8 cellular contexts compared by ENCODE assay signal in the genomic region with DNA sequence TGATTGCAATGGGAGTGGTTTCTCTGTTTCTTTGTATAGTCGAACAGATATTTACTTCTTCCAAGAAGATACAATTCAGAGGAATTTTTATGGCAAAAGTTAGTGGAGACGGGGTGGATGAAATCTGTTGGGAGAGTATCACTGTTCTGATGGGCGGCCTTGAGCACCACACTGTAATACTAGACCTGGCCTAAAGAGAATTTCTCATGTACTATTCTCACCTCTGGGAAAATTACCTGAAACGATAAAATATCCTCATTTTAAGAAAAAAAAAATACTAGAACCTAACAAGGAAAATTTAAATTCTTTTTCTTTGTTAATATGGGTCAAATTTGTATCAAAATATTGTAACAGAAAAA. TPM values are rescaled to one million over a fixed set of nuclear protein-coding genes. Genes with fewer than 3 reads are reported as not detected.
DNase-seq lines count a peak whose midpoint lies in the region; ATAC-seq, FAIRE-seq and TF ChIP-seq lines count a peak whose summit lies in the region.
"Not testable (repeated sequence)": the region's sequence is repeated elsewhere in the genome, so short reads cannot be mapped to it uniquely, and the experiment has no call there.

No MANE protein-coding gene starts in this region.

- H3K4me2 ChIP-seq in A549 = peak overlapping the region; percentile 79
- H3K4me2 ChIP-seq in hepatocyte = peak overlapping the region; percentile 63

- not testable (repeated sequence) for H3K79me2 ChIP-seq in hepatocyte

- not testable (repeated sequence) for FAIRE-seq in A549 (lab: Jason Lieb, UNC)

- not testable (repeated sequence) for TF ChIP-seq EP300 in A549 (IDR thresholded peaks at IDR 0.05); gastroesophageal sphincter (IDR thresholded peaks at IDR 0.05); upper lobe of left lung (IDR thresholded peaks at IDR 0.05)

- H3K4me3 ChIP-seq in A549 (peak overlapping the region; percentile 77), gastroesophageal sphincter (peak overlapping the region; percentile 49 to 68), hepatocyte (peak overlapping the region; percentile 0), gastrocnemius medialis (peak overlapping the region; percentile 45 to 48 (median 47)), upper lobe of left lung (peak overlapping the region in 3 of 4 donors; percentile 21 to 38 (median 36))
- H3K4me3 ChIP-seq in body of pancreas; mucosa of stomach (ENCODE audit: low read length): not testable (repeated sequence)

- not testable (repeated sequence) for H3K9me2 ChIP-seq in hepatocyte (replicated peaks; ENCODE audit: insufficient read depth)

- H3K4me1 ChIP-seq in A549 (peaks cover 23% of the 10 kb centered on the region), gastroesophageal sphincter (peaks cover 0 to 16% (median 0%) of the 10 kb centered on the region in 3 donors)
- not testable (repeated sequence) for H3K4me1 ChIP-seq in body of pancreas; hepatocyte (ENCODE audit: insufficient read depth); mucosa of stomach (ENCODE audit: control insufficient read depth, insufficient read depth, low read length); gastrocnemius medialis; upper lobe of left lung

- ATAC-seq in A549 = peak; percentile 53 to 67; a peak in 5 of 6 replicates
- ATAC-seq in body of pancreas = peak; percentile 38
- ATAC-seq in gastroesophageal sphincter = not testable (repeated sequence)
- ATAC-seq in gastrocnemius medialis = peak; percentile 43 to 51
- ATAC-seq in upper lobe of left lung (ENCODE audit: low FRiP score in 2 of 2) = peak in 1 of 2 donors; percentile 56

- 4% methylated on average over 4 of the region's 4 CpGs for WGBS in A549 (ENCODE audit: missing lambda C conversion rate)
- WGBS in body of pancreas, 2 donors = 37 to 53% methylated on average over 4 of the region's 4 CpGs
- WGBS in gastroesophageal sphincter (ENCODE audit: low coverage in 1 of 2), 2 donors = 35 to 41% methylated on average over 2 to 4 of the region's 4 CpGs
- WGBS in hepatocyte (ENCODE audit: low lambda C conversion rate, missing lambda C conversion rate) = 67% methylated on average over 4 of the region's 4 CpGs
- WGBS in upper lobe of left lung, 2 donors = 48 to 77% methylated on average over 3 to 4 of the region's 4 CpGs

- in situ Hi-C loops in gastrocnemius medialis (cut with MboI; ENCODE audit: low sequenced_read_pairs in 4 of 4) = not testable (repeated sequence)

- DNase-seq in A549 (ENCODE audit: low read depth in 1 of 2, low spot score in 1 of 2); body of pancreas; epithelial cell of prostate (ENCODE audit: low read depth, low spot score); hepatocyte (ENCODE audit: low spot score); gastrocnemius medialis; upper lobe of left lung: not testable (repeated sequence)

- H3K27me3 ChIP-seq in body of pancreas; gastroesophageal sphincter; hepatocyte; mucosa of stomach (ENCODE audit: control insufficient read depth, insufficient read depth, low read length); gastrocnemius medialis; upper lobe of left lung: not testable (repeated sequence)

- H3K27ac ChIP-seq in A549 (peak overlapping the region; percentile 76 to 81), epithelial cell of prostate (peak overlapping the region; percentile 93), gastroesophageal sphincter (peak overlapping the region in 2 of 4 donors; percentile 61 to 70), gastrocnemius medialis (peak overlapping the region; percentile 62 to 71 (median 66)), upper lobe of left lung (peak overlapping the region in 1 of 4 donors; percentile 32)
- H3K27ac ChIP-seq in body of pancreas, hepatocyte: not testable (repeated sequence)

- not testable (repeated sequence) for H4K20me1 ChIP-seq in hepatocyte (ENCODE audit: insufficient read depth, poor library complexity, severe bottlenecking)

- TF ChIP-seq CTCF in A549 (IDR thresholded peaks at IDR 0.05); body of pancreas (IDR thresholded peaks at IDR 0.05); gastroesophageal sphincter (IDR thresholded peaks at IDR 0.05); hepatocyte (IDR thresholded peaks at IDR 0.05; ENCODE audit: poor library complexity); gastrocnemius medialis (IDR thresholded peaks at IDR 0.05 in 4 of 5, conservative IDR thresholded peaks at IDR 0.05 in 1 of 5); upper lobe of left lung (IDR thresholded peaks at IDR 0.05): not testable (repeated sequence)

- not testable (repeated sequence) for H3K36me3 ChIP-seq in body of pancreas (replicated peaks in 1 of 2; ENCODE audit: insufficient read depth in 1 of 2, low read depth in 2 of 2); hepatocyte (replicated peaks; ENCODE audit: insufficient read depth, low read depth); mucosa of stomach (ENCODE audit: control insufficient read depth, insufficient read depth, low read length); gastrocnemius medialis; upper lobe of left lung
- peaks cover 0 to 22% of the 10 kb centered on the region in 2 donors for H3K36me3 ChIP-seq in gastroesophageal sphincter

- H3K9me3 ChIP-seq in A549; body of pancreas; gastroesophageal sphincter; hepatocyte (ENCODE audit: low read depth); mucosa of stomach (ENCODE audit: control insufficient read depth, low read length); gastrocnemius medialis; upper lobe of left lung: not testable (repeated sequence)

- intact Hi-C loops in body of pancreas (cut with DNase I); gastrocnemius medialis (cut with DNase I; ENCODE audit: low total_unique reads): not testable (repeated sequence)

- peak overlapping the region; percentile 31 for H3K9ac ChIP-seq in mucosa of stomach (ENCODE audit: low read length)

- POLR2A ChIA-PET in A549 (lab: Yijun Ruan, JAX) = interaction anchor here (1.1 to 1.7 kb wide), 5 partner anchors 16 to 114 kb away, joined by 5 to 15 read pairs (median 10); partner anchors contain the start of gene AKR1C2

- not testable (repeated sequence) for H2AFZ ChIP-seq in hepatocyte

- not testable (repeated sequence) for TF ChIP-seq RAD21 in A549 (conservative IDR thresholded peaks at IDR 0.05 in 1 of 2, IDR thresholded peaks at IDR 0.05 in 1 of 2)

- CTCF ChIA-PET in A549 (lab: Yijun Ruan, JAX) = interaction anchor here (0.7 to 3.2 kb wide), 4 partner anchors 11 to 116 kb away, joined by 3 to 24 read pairs (median 5); no protein-coding TSS in a partner anchor

- TF ChIP-seq POLR2A in A549 (IDR thresholded peaks at IDR 0.05; ENCODE audit: low read length); body of pancreas (IDR thresholded peaks at IDR 0.05); gastroesophageal sphincter (IDR thresholded peaks at IDR 0.05); gastrocnemius medialis (IDR thresholded peaks at IDR 0.05); upper lobe of left lung (IDR thresholded peaks at IDR 0.05): not testable (repeated sequence)

TF ChIP-seq in A549, 52 proteins besides CTCF, POLR2A, EP300 and RAD21:
- TF ChIP-seq JUN (IDR thresholded peaks at IDR 0.05) = 0 out of 5 replicates have a peak, but pooled peaks of 1 of the 2 experiments have one; percentile 18

RNA-seq across cellular contexts. Expression of gene AKR1C1, which starts 0.6 kb away (rescaled TPM):
- polyA plus RNA-seq in A549 (2011; rRNA removed) (1,148 and 1,445 TPM in 2 replicates), A549 (2017; fragmentation: RNase III; extraction: RNeasy Plus Mini Kit Qiagen cat#74134 plus additional on column Dnase treatment) (642 to 1,056 TPM (median 970 TPM) in 3 replicates), hepatocyte (67.8 and 106 TPM in 2 replicates)
- 341 and 343 TPM in 2 replicates for polyA plus RNA-seq in A549 (2012; cell fraction: cytosol; rRNA removed)
- polyA plus RNA-seq in A549 (2012; cell fraction: nucleus; rRNA removed) = 297 and 392 TPM in 2 replicates
- polyA minus RNA-seq in A549 (2011; rRNA and poly(A)+ RNA removed) = 365 and 496 TPM in 2 replicates
- total RNA-seq in body of pancreas (10 to 100 TPM; 18.9 to 49.4 TPM), gastroesophageal sphincter (100 to 1,000 TPM in 3 of 4 donors, 10 to 100 TPM in 1; 81.9 to 307 (median 222) TPM), hepatocyte (175 and 179 TPM in 2 replicates), gastrocnemius medialis (100 to 1,000 TPM; 203 to 254 (median 208) TPM), upper lobe of left lung (100 to 1,000 TPM in 1 of 6 donors, 10 to 100 TPM in 5; 38.2 to 103 (median 44.3) TPM)

RNA-seq across cellular contexts. Expression of gene AKR1C2, which starts 39.9 kb away (rescaled TPM):
- polyA plus RNA-seq in A549 (2011; rRNA removed) (6,607 and 6,805 TPM in 2 replicates), A549 (2017; fragmentation: RNase III; extraction: RNeasy Plus Mini Kit Qiagen cat#74134 plus additional on column Dnase treatment) (5,292 to 5,660 TPM (median 5,410 TPM) in 3 replicates), hepatocyte (35.0 and 51.7 TPM in 2 replicates)
- 2,138 and 2,314 TPM in 2 replicates for polyA plus RNA-seq in A549 (2012; cell fraction: cytosol; rRNA removed)
- polyA plus RNA-seq in A549 (2012; cell fraction: nucleus; rRNA removed) = 1,646 and 2,223 TPM in 2 replicates
- polyA minus RNA-seq in A549 (2011; rRNA and poly(A)+ RNA removed) = 1,944 and 2,314 TPM in 2 replicates
- total RNA-seq in body of pancreas (1 to 10 TPM; 3.1 to 5.6 TPM), gastroesophageal sphincter (10 to 100 TPM; 13.5 to 48.3 (median 17.7) TPM), hepatocyte (47.7 and 51.0 TPM in 2 replicates), gastrocnemius medialis (100 to 1,000 TPM; 325 to 380 (median 345) TPM), upper lobe of left lung (10 to 100 TPM in 5 of 6 donors, 1 to 10 TPM in 1; 7.3 to 76.0 (median 28.6) TPM)
